Comparison of ENCODE assay signal across 11 cellular contexts in the genomic region with DNA sequence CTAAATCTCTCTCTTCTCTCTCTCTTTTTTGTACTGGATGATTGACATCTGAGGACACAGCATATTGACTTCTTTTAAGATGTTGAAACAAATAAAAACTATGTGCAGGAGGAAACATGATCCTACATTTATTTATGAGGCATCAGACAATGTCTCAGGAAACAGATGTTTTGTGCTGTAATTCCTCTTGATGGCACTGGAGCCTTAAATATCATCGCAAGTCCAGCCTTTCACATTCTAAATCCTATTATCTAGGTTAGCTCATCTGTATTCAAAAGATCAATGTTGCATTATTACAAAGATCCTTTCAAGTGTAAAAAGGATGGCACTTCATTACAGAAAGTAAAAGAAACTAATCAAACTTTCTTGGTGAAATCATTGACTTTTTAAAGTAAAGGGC.
DNase-seq lines count a peak whose midpoint lies in the region; ATAC-seq and TF ChIP-seq lines count a peak whose summit lies in the region.
"Had no signal": no experiment of that assay in that cellular context is flagged by ENCODE, and none has a peak within 500 bp of the region (broad histone marks: within the 10 kb centered on the region; RNA-seq: fewer than 3 reads in every experiment).

No MANE protein-coding gene starts in this region.

- ATAC-seq in SK-N-SH treated with all-trans-retinoic acid at 6 μM for 48 hours = peak; percentile 34; the same call in 1 of the 3 replicates
- ATAC-seq in left cardiac atrium = no peak

- no peaks in the 10 kb centered on the region for H3K36me3 Mint-ChIP-seq in immature natural killer cell

- H3K4me3 Mint-ChIP-seq in immature natural killer cell = no peak overlapping the region

- DNase-seq in Ammon's horn (ENCODE audit: low spot score) = peak; percentile 40
- peak; percentile 36 for DNase-seq in HS-5 (ENCODE audit: low read depth)
- DNase-seq in inferior parietal cortex (ENCODE audit: extremely low spot score) = peak; percentile 47
- no peak for DNase-seq in immature natural killer cell
- DNase-seq in left cardiac atrium = no peak
- no peak for DNase-seq in NCI-H1436 (lab: John Stamatoyannopoulos, UW)
- DNase-seq in effector CD4-positive, alpha-beta T cell = no peak
- DNase-seq: DMS79, T1000, testis had no signal

- H3K27me3 Mint-ChIP-seq in immature natural killer cell (ENCODE audit: low read depth in 3 of 3) = peaks cover 6 to 17% (median 14%) of the 10 kb centered on the region in 3 donors

- H3K4me1 Mint-ChIP-seq in immature natural killer cell = peaks cover 15 to 29% of the 10 kb centered on the region in 2 donors

- H3K27ac Mint-ChIP-seq in immature natural killer cell = no peak overlapping the region

- intact Hi-C loops in left cardiac atrium (cut with DNase I) = loop anchor here in 1 of 2 donors (10.0 kb wide), 1 partner anchor 1636 kb away; no protein-coding TSS in a partner anchor

- H3K9me3 Mint-ChIP-seq in immature natural killer cell = peaks cover 0 to 2% (median 0%) of the 10 kb centered on the region in 6 donors

TF ChIP-seq in SK-N-SH treated with all-trans-retinoic acid at 6 μM for 48 hours, 23 proteins besides CTCF, POLR2A, EP300 and RAD21:
- TF ChIP-seq SNAI2 (CRISPR knock-in tag; IDR thresholded peaks at IDR 0.05) (no peak), CSDC2 (CRISPR knock-in tag; IDR thresholded peaks at IDR 0.05) (no peak), ZC3H10 (CRISPR knock-in tag; IDR thresholded peaks at IDR 0.05) (no peak), ZNF8 (CRISPR knock-in tag; IDR thresholded peaks at IDR 0.05) (no peak), PPARA (CRISPR knock-in tag; IDR thresholded peaks at IDR 0.05; ENCODE audit: borderline replicate concordance) (no peak), OSR1 (CRISPR knock-in tag; IDR thresholded peaks at IDR 0.05) (no peak), ARNTL (CRISPR knock-in tag; IDR thresholded peaks at IDR 0.05; ENCODE audit: borderline replicate concordance, low read depth) (no peak), ESRRG (CRISPR knock-in tag; IDR thresholded peaks at IDR 0.05) (no peak), ISL1 (CRISPR knock-in tag; IDR thresholded peaks at IDR 0.05) (no peak), ZFP30 (CRISPR knock-in tag; IDR thresholded peaks at IDR 0.05) (no peak), RARB (CRISPR knock-in tag; IDR thresholded peaks at IDR 0.05) (no peak), ZFP3 (CRISPR knock-in tag; IDR thresholded peaks at IDR 0.05) (no peak), ZNF70 (CRISPR knock-in tag; IDR thresholded peaks at IDR 0.05) (no peak), BACH2 (CRISPR knock-in tag; IDR thresholded peaks at IDR 0.05; ENCODE audit: borderline replicate concordance) (no peak), ZNF565 (CRISPR knock-in tag; conservative IDR thresholded peaks at IDR 0.05; ENCODE audit: low read depth) (no peak), TCF4 (CRISPR knock-in tag; IDR thresholded peaks at IDR 0.05; ENCODE audit: borderline replicate concordance) (no peak)
- TF ChIP-seq, protein P1, sequence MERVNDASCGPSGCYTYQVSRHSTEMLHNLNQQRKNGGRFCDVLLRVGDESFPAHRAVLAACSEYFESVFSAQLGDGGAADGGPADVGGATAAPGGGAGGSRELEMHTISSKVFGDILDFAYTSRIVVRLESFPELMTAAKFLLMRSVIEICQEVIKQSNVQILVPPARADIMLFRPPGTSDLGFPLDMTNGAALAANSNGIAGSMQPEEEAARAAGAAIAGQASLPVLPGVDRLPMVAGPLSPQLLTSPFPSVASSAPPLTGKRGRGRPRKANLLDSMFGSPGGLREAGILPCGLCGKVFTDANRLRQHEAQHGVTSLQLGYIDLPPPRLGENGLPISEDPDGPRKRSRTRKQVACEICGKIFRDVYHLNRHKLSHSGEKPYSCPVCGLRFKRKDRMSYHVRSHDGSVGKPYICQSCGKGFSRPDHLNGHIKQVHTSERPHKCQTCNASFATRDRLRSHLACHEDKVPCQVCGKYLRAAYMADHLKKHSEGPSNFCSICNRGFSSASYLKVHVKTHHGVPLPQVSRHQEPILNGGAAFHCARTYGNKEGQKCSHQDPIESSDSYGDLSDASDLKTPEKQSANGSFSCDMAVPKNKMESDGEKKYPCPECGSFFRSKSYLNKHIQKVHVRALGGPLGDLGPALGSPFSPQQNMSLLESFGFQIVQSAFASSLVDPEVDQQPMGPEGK (CRISPR knock-in tag; IDR thresholded peaks at IDR 0.05; ENCODE audit: borderline replicate concordance) = no peak
- TF ChIP-seq, protein P2, sequence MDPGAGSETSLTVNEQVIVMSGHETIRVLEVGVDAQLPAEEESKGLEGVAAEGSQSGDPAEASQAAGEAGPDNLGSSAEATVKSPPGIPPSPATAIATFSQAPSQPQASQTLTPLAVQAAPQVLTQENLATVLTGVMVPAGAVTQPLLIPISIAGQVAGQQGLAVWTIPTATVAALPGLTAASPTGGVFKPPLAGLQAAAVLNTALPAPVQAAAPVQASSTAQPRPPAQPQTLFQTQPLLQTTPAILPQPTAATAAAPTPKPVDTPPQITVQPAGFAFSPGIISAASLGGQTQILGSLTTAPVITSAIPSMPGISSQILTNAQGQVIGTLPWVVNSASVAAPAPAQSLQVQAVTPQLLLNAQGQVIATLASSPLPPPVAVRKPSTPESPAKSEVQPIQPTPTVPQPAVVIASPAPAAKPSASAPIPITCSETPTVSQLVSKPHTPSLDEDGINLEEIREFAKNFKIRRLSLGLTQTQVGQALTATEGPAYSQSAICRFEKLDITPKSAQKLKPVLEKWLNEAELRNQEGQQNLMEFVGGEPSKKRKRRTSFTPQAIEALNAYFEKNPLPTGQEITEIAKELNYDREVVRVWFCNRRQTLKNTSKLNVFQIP (CRISPR knock-in tag; IDR thresholded peaks at IDR 0.05; ENCODE audit: borderline replicate concordance, low read depth) = no peak
- TF ChIP-seq, protein P3, sequence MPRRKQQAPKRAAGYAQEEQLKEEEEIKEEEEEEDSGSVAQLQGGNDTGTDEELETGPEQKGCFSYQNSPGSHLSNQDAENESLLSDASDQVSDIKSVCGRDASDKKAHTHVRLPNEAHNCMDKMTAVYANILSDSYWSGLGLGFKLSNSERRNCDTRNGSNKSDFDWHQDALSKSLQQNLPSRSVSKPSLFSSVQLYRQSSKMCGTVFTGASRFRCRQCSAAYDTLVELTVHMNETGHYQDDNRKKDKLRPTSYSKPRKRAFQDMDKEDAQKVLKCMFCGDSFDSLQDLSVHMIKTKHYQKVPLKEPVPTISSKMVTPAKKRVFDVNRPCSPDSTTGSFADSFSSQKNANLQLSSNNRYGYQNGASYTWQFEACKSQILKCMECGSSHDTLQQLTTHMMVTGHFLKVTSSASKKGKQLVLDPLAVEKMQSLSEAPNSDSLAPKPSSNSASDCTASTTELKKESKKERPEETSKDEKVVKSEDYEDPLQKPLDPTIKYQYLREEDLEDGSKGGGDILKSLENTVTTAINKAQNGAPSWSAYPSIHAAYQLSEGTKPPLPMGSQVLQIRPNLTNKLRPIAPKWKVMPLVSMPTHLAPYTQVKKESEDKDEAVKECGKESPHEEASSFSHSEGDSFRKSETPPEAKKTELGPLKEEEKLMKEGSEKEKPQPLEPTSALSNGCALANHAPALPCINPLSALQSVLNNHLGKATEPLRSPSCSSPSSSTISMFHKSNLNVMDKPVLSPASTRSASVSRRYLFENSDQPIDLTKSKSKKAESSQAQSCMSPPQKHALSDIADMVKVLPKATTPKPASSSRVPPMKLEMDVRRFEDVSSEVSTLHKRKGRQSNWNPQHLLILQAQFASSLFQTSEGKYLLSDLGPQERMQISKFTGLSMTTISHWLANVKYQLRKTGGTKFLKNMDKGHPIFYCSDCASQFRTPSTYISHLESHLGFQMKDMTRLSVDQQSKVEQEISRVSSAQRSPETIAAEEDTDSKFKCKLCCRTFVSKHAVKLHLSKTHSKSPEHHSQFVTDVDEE (CRISPR knock-in tag; IDR thresholded peaks at IDR 0.05) = no peak
- TF ChIP-seq, protein P4, sequence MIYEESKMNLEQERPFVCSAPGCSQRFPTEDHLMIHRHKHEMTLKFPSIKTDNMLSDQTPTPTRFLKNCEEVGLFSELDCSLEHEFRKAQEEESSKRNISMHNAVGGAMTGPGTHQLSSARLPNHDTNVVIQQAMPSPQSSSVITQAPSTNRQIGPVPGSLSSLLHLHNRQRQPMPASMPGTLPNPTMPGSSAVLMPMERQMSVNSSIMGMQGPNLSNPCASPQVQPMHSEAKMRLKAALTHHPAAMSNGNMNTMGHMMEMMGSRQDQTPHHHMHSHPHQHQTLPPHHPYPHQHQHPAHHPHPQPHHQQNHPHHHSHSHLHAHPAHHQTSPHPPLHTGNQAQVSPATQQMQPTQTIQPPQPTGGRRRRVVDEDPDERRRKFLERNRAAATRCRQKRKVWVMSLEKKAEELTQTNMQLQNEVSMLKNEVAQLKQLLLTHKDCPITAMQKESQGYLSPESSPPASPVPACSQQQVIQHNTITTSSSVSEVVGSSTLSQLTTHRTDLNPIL (CRISPR knock-in tag; IDR thresholded peaks at IDR 0.05; ENCODE audit: low read depth) = no peak
TF ChIP-seq in SK-N-SH treated with all-trans-retinoic acid at 6 μM for 48 hours: peak in this region for 0.

Comparison
In these comparisons a context has a peak if more than half of its experiments do, and no peak if none do; other contexts are left out.
1. DNase-seq: peak in Ammon's horn (single experiment), HS-5 (single experiment) and inferior parietal cortex (single experiment); none in immature natural killer cell (0 of 3), left cardiac atrium (single experiment), NCI-H1436 (single experiment) and effector CD4-positive, alpha-beta T cell (single experiment).